Comparison of ENCODE assay signal across 24 cellular contexts in the genomic region with DNA sequence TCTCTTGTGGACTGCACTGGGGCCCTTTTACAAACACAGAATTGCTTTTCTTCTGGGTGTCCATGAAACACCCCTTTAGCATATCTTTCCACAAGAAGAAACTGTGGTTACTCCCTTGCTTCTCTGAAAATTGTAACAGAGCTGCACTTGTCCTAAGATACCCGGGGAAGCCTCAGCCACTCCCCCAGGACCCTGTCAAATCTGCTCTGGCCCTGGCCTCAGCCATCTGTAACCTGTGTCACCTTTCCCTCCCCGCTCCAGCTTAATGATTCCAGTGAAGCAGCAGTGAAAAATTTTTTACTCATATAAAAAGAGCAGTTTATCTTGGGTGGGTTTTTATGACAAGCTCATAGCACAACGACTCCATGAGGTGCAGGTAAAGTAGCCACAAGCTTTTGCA.
"Had no signal": no experiment of that assay in that cellular context is flagged by ENCODE, and none has a peak within 500 bp of the region (broad histone marks: within the 10 kb centered on the region; RNA-seq: fewer than 3 reads in every experiment).

No MANE protein-coding gene starts in this region.

- H3K36me3 ChIP-seq: colonic mucosa, esophagus squamous epithelium, gastrocnemius medialis, heart right ventricle, left lung, lower lobe of right lung had no signal

- H3K4me3 Mint-ChIP-seq: dendritic cell treated with granulocyte-macrophage colony-stimulating factor and Interleukin-4, amounts not matched to agents 40 ng/mL and 50 ng/mL, for 4 days; effector memory CD8-positive, alpha-beta T cell; endodermal cell; mesothelial cell of epicardium had no signal

- H3K27ac Mint-ChIP-seq: dendritic cell treated with granulocyte-macrophage colony-stimulating factor and Interleukin-4, amounts not matched to agents 40 ng/mL and 50 ng/mL, for 4 days; endodermal cell; mesothelial cell of epicardium had no signal

- DNase-seq: colonic mucosa; cortex of kidney; effector CD8-positive, alpha-beta T cell; effector memory CD8-positive, alpha-beta T cell; endodermal cell; erythroblast; esophagus squamous epithelium; foreskin fibroblast; foreskin melanocyte; gastrocnemius medialis; glutamatergic neuron; head of caudate nucleus; heart right ventricle; hippocampal formation; left cardiac atrium; left lung; left ventricle myocardium superior; lower lobe of right lung; mesenchymal stem cell; mucosa of descending colon had no signal

- H3K4me1 ChIP-seq: colonic mucosa had no signal

- H3K4me3 ChIP-seq: colonic mucosa, esophagus squamous epithelium, gastrocnemius medialis, heart right ventricle, left lung, lower lobe of right lung, mucosa of descending colon had no signal

- H3K27ac ChIP-seq: colonic mucosa, epithelial cell of prostate, esophagus squamous epithelium, gastrocnemius medialis, heart right ventricle, left lung, lower lobe of right lung had no signal

- H3K27me3 Mint-ChIP-seq: effector memory CD8-positive, alpha-beta T cell had no signal

- H3K9me3 ChIP-seq: colonic mucosa, esophagus squamous epithelium, gastrocnemius medialis, heart right ventricle, left lung, lower lobe of right lung, mucosa of descending colon had no signal

- H3K9me3 Mint-ChIP-seq: dendritic cell treated with granulocyte-macrophage colony-stimulating factor and Interleukin-4, amounts not matched to agents 40 ng/mL and 50 ng/mL, for 4 days; effector memory CD8-positive, alpha-beta T cell; endodermal cell; mesothelial cell of epicardium had no signal

- H3K36me3 Mint-ChIP-seq: mesothelial cell of epicardium had no signal

- H3K27me3 ChIP-seq: colonic mucosa, gastrocnemius medialis had no signal

- ATAC-seq: effector memory CD8-positive, alpha-beta T cell; esophagus mucosa; gastrocnemius medialis; heart right ventricle; left cardiac atrium; left lung; left ventricle myocardium superior; lower lobe of right lung; mucosa of descending colon had no signal
